ENCODE assay signal across 1 cellular context in the genomic region with DNA sequence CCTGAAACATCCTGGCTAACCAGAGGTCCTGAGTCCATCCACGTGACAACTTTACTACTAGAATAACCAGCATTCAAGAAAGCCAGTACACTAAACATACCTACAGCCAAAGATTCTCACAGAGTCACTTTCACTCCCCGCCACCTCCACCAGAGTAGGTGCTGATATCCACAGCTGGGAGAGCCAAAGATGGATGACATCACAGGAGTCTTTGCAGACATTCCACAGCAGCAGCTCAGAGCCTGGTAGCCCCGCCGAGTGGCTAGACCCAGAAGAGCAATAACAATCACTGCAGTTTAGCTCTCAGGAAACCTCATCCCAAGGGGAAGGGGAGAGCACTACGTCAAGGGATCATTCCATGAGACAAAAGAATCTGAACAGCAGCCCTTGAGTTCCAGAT.
TF ChIP-seq lines count a peak whose summit lies in the region.

No MANE protein-coding gene starts in this region.

TF ChIP-seq in K562, 482 proteins besides CTCF, POLR2A, EP300 and RAD21:
- no peak for TF ChIP-seq TAF1 (IDR thresholded peaks at IDR 0.05; ENCODE audit: control insufficient read depth, extremely low read depth, insufficient read depth, low read length, severe bottlenecking)
- no peak for TF ChIP-seq MEF2A (IDR thresholded peaks at IDR 0.05; ENCODE audit: control insufficient read depth, low read depth, low read length)
- no peak for TF ChIP-seq RBM39 (optimal IDR thresholded peaks at IDR 0.05; ENCODE audit: low read depth, low read length)
- TF ChIP-seq ZNF316 (IDR thresholded peaks at IDR 0.05): no peak
- TF ChIP-seq ZNF280A (IDR thresholded peaks at IDR 0.05; ENCODE audit: low read depth, partially characterized antibody): no peak
